22 cellular contexts compared by ENCODE assay signal in the genomic region with DNA sequence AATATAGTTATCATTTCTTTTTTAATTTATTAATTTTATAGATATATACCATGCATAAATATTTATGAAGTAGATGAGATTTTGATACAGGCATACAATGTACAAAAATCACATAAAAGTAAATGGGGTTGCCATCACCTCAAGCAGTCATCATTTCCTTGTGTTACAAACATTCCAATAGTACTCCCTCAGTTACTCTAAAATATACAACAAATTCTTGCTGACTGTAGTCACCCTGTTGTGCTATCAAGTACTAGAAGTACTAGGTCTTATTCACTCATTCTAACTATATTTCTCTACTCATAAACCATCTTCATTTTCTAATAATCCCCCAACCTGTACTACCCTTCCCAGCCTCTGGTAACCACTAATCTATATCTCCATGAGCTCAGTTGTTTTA.
A peak's percentile ranks its signal among the peaks of the same experiment; 100 is the strongest.
DNase-seq lines count a peak whose midpoint lies in the region; ATAC-seq, FAIRE-seq and TF ChIP-seq lines count a peak whose summit lies in the region.
"Had no signal": no experiment of that assay in that cellular context is flagged by ENCODE, and none has a peak within 500 bp of the region (broad histone marks: within the 10 kb centered on the region; RNA-seq: fewer than 3 reads in every experiment).

No MANE protein-coding gene starts in this region.

- H3K4me1 ChIP-seq in GM23248 (ENCODE audit: insufficient read depth) (no peaks in the 10 kb centered on the region), astrocyte (ENCODE audit: insufficient read depth, low read length) (no peaks in the 10 kb centered on the region)
- H3K4me1 ChIP-seq: Caco-2 had no signal

- H3K27me3 ChIP-seq in GM23248 (replicated peaks; ENCODE audit: insufficient read depth), result no peaks in the 10 kb centered on the region
- H3K27me3 ChIP-seq in astrocyte (ENCODE audit: insufficient read depth, low read length), result no peaks in the 10 kb centered on the region

- no peak overlapping the region for H3K27ac ChIP-seq in GM23248
- H3K27ac ChIP-seq in astrocyte (ENCODE audit: low read depth, low read length), result no peak overlapping the region
- H3K27ac ChIP-seq: KMS-11, PC-9, RWPE1 had no signal

- H3K9me3 Mint-ChIP-seq in astrocyte (ENCODE audit: unreplicated experiment) (peaks cover 8% of the 10 kb centered on the region), glutamatergic neuron (ENCODE audit: unreplicated experiment) (no peaks in the 10 kb centered on the region)

- DNase-seq in GM23248, result peak; percentile 48
- peak; percentile 46 for DNase-seq in astrocyte (ENCODE audit: low read depth)
- DNase-seq in fibroblast of peridontal ligament (ENCODE audit: extremely low read depth), result peak; percentile 51
- no peak for DNase-seq in stimulated activated CD4-positive, alpha-beta T cell treated with anti-CD3 and anti-CD28 coated beads, Interleukin-12 subunit alpha, Interleukin-12 subunit beta, amount 100 ng/mL, for 4 hours
- DNase-seq in glutamatergic neuron, result no peak
- DNase-seq in anterior cingulate cortex (lab: John Stamatoyannopoulos, UW), result no peak
- DNase-seq: AML-193; Caco-2; CD4-positive, CD25-positive, alpha-beta regulatory T cell; GF-D8; NCI-H1417; NCI-H187; NCI-H2107; NCI-H524; PC-9; SIG-M5 had no signal

- H3K9me3 ChIP-seq in GM23248 (ENCODE audit: low read depth) (no peaks in the 10 kb centered on the region), astrocyte (ENCODE audit: insufficient read depth, low read depth, low read length) (no peaks in the 10 kb centered on the region)
- H3K9me3 ChIP-seq: Caco-2 had no signal

- H3F3A ChIP-seq in GM23248 (ENCODE audit: insufficient read depth), result no peaks in the 10 kb centered on the region

- no peak overlapping the region for H3K9ac ChIP-seq in GM23248
- H3K9ac ChIP-seq in astrocyte (ENCODE audit: low read length), result no peak overlapping the region
- H3K9ac ChIP-seq: KMS-11 had no signal

- H2AFZ ChIP-seq in GM23248 (no peak overlapping the region), astrocyte (ENCODE audit: low read depth, low read length) (no peak overlapping the region)
- H2AFZ ChIP-seq: PC-9 had no signal

- no peak for TF ChIP-seq CTCF in astrocyte (IDR thresholded peaks at IDR 0.05; ENCODE audit: insufficient read depth, low read depth, low read length)
- TF ChIP-seq CTCF in glutamatergic neuron (IDR thresholded peaks at IDR 0.05; ENCODE audit: partially characterized antibody, unreplicated experiment), result no peak

- H3K79me2 ChIP-seq in GM23248 (ENCODE audit: insufficient read depth), result no peaks in the 10 kb centered on the region
- no peaks in the 10 kb centered on the region for H3K79me2 ChIP-seq in astrocyte (ENCODE audit: insufficient read depth, low read length)

- H4K20me1 ChIP-seq in GM23248 (ENCODE audit: insufficient read depth) (no peaks in the 10 kb centered on the region), astrocyte (ENCODE audit: insufficient read depth, low read length) (no peaks in the 10 kb centered on the region)

- H3K4me3 Mint-ChIP-seq in astrocyte (ENCODE audit: unreplicated experiment) (no peak overlapping the region), glutamatergic neuron (ENCODE audit: unreplicated experiment) (no peak overlapping the region)
- H3K4me3 Mint-ChIP-seq: CD4-positive, CD25-positive, alpha-beta regulatory T cell had no signal

- no peaks in the 10 kb centered on the region for H3K9me2 ChIP-seq in GM23248 (ENCODE audit: insufficient read depth)

- H3K27me3 Mint-ChIP-seq in astrocyte (ENCODE audit: low read depth, unreplicated experiment) (no peaks in the 10 kb centered on the region), glutamatergic neuron (ENCODE audit: unreplicated experiment) (no peaks in the 10 kb centered on the region)
- H3K27me3 Mint-ChIP-seq: CD4-positive, CD25-positive, alpha-beta regulatory T cell had no signal

- no peak for FAIRE-seq in astrocyte (lab: Jason Lieb, UNC)
- FAIRE-seq: GM12878 had no signal

- no peaks in the 10 kb centered on the region for H3K36me3 Mint-ChIP-seq in astrocyte (ENCODE audit: low read depth, unreplicated experiment)
- H3K36me3 Mint-ChIP-seq in glutamatergic neuron (ENCODE audit: unreplicated experiment), result no peaks in the 10 kb centered on the region
- H3K36me3 Mint-ChIP-seq: CD4-positive, CD25-positive, alpha-beta regulatory T cell had no signal

- no peaks in the 10 kb centered on the region for H3K36me3 ChIP-seq in GM23248 (ENCODE audit: low read depth)
- no peaks in the 10 kb centered on the region for H3K36me3 ChIP-seq in astrocyte (ENCODE audit: insufficient read depth, low read length)

- H3K4me3 ChIP-seq in GM23248 (no peak overlapping the region), astrocyte (ENCODE audit: insufficient read depth, low read depth, low read length) (no peak overlapping the region)
- H3K4me3 ChIP-seq: GM12878, PC-9 had no signal

- in situ Hi-C loops in GM23248 (cut with MboI), result no loop called here

- ATAC-seq in HG02571 (IDR thresholded peaks at IDR 0.05; ENCODE audit: unreplicated experiment), result no peak
- ATAC-seq: GM12878, HCT116, SK-N-SH treated with all-trans-retinoic acid at 6 μM for 48 hours had no signal

- no peak overlapping the region for H3K4me2 ChIP-seq in GM23248 (ENCODE audit: unreplicated experiment)
- no peak overlapping the region for H3K4me2 ChIP-seq in astrocyte (ENCODE audit: low read length)
- H3K4me2 ChIP-seq: KMS-11, PC-9 had no signal

- H3K4me1 Mint-ChIP-seq in astrocyte (ENCODE audit: low read depth, unreplicated experiment) (no peaks in the 10 kb centered on the region), glutamatergic neuron (ENCODE audit: low read depth, unreplicated experiment) (peaks cover 1% of the 10 kb centered on the region)
- H3K4me1 Mint-ChIP-seq: CD4-positive, CD25-positive, alpha-beta regulatory T cell had no signal

- H3K27ac Mint-ChIP-seq in astrocyte (ENCODE audit: unreplicated experiment) (no peak overlapping the region), glutamatergic neuron (ENCODE audit: unreplicated experiment) (no peak overlapping the region)
- H3K27ac Mint-ChIP-seq: CD4-positive, CD25-positive, alpha-beta regulatory T cell had no signal

Comparison
In these comparisons a context has a peak if more than half of its experiments do, and no peak if none do; other contexts are left out.
1. DNase-seq: peak in GM23248 (single experiment), astrocyte (single experiment) and fibroblast of peridontal ligament (single experiment); none in stimulated activated CD4-positive, alpha-beta T cell treated with anti-CD3 and anti-CD28 coated beads, Interleukin-12 subunit alpha, Interleukin-12 subunit beta, amount 100 ng/mL, for 4 hours (single experiment), glutamatergic neuron (single experiment) and anterior cingulate cortex (0 of 58).